ENCODE assay signal across 29 cellular contexts in the genomic region with DNA sequence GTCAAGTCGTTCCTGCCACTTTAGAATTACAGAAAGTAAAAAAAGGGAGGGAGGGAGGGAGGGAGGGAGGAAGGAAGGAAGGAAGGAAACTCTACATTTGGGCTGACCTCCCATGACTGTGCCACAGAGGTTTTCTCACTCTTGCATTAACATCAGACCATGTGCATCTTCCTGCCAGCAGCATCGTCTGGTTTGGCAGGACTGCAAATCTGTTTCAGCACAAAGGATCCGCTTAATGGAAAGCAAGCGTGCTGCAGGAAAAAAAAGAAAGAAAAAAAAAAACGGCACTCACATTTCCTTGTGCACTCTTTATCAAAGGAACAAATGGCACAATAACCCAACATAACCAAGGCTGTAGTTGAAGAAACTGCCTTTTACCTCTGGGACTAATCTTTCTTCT.
A peak's percentile ranks its signal among the peaks of the same experiment; 100 is the strongest.
DNase-seq lines count a peak whose midpoint lies in the region; ATAC-seq, FAIRE-seq and TF ChIP-seq lines count a peak whose summit lies in the region.
"Had no signal": no experiment of that assay in that cellular context is flagged by ENCODE, and none has a peak within 500 bp of the region (broad histone marks: within the 10 kb centered on the region; RNA-seq: fewer than 3 reads in every experiment).

No MANE protein-coding gene starts in this region.

- no peak overlapping the region for H3K4me3 ChIP-seq in BLaER1 treated with 17β-estradiol and CSF1 and Interleukin-3, amounts not matched to agents 10 nM and 100 nM
- H3K4me3 ChIP-seq in K562 (no peak overlapping the region), spleen (no peak overlapping the region), mucosa of descending colon (no peak overlapping the region)
- H3K4me3 ChIP-seq: lower lobe of right lung, SJSA1 had no signal

- H3K27ac ChIP-seq in BLaER1 treated with 17β-estradiol and CSF1 and Interleukin-3, amounts not matched to agents 10 nM and 100 nM: peak overlapping the region in 2 of 11 experiments; percentile 8 to 35; a peak in 2 of 22 replicates
- H3K27ac ChIP-seq in K562 (ENCODE audit: extremely low read depth, low read depth, low read length) (no peak overlapping the region), spleen (peak overlapping the region in 1 of 8 donors; percentile 4)
- H3K27ac ChIP-seq: lower lobe of right lung, parathyroid adenoma, SJSA1 had no signal

- TF ChIP-seq POLR2A in K562 (conservative IDR thresholded peaks at IDR 0.05) (no peak), spleen (IDR thresholded peaks at IDR 0.05) (no peak)

- H3K36me3 ChIP-seq in BLaER1 treated with 17β-estradiol and CSF1 and Interleukin-3, amounts not matched to agents 10 nM and 100 nM: no peaks in the 10 kb centered on the region
- no peaks in the 10 kb centered on the region for H3K36me3 ChIP-seq in K562 (ENCODE audit: control insufficient read depth, insufficient read depth, low read length)
- no peaks in the 10 kb centered on the region for H3K36me3 ChIP-seq in spleen
- no peaks in the 10 kb centered on the region for H3K36me3 ChIP-seq in mucosa of descending colon (ENCODE audit: low read depth)
- H3K36me3 ChIP-seq: lower lobe of right lung, SJSA1 had no signal

- no peaks in the 10 kb centered on the region for H3K9me1 ChIP-seq in K562 (ENCODE audit: control insufficient read depth, insufficient read depth, low read length)

- FAIRE-seq in K562 (lab: Jason Lieb, UNC): no peak
- FAIRE-seq: TTC549 had no signal

- H3K4me2 ChIP-seq in BLaER1 treated with 17β-estradiol and CSF1 and Interleukin-3, amounts not matched to agents 10 nM and 100 nM: peak overlapping the region in 10 of 11 experiments; percentile 38 to 79 (median 72); a peak in 20 of 22 replicates
- H3K4me2 ChIP-seq in K562 (ENCODE audit: insufficient read depth, low read length): no peak overlapping the region

- no TSS peak for BruUV-seq in K562 (replicated peaks; lab: Mats Ljungman, UMichigan)

- in situ Hi-C loops in K562 (cut with MboI): no loop called here

- WGBS in K562 (ENCODE audit: insufficient coverage, low coverage, missing lambda C conversion rate): 35% methylated on average over 3 of the region's 5 CpGs
- WGBS in spleen, 5 donors: 16 to 28% (median 22%) methylated on average over 5 of the region's 5 CpGs

- TF ChIP-seq EP300 in K562 (IDR thresholded peaks at IDR 0.05; ENCODE audit: low read length): no peak

- 0 out of 2 replicates have a peak overlapping the region, but pooled peaks have one; percentile 7 for H2AFZ ChIP-seq in K562 (ENCODE audit: low read depth, low read length)
- H2AFZ ChIP-seq: parathyroid adenoma had no signal

- no peak for TF ChIP-seq RAD21 in K562 (CRISPR knock-in tag; conservative IDR thresholded peaks at IDR 0.05 in 1 of 2, IDR thresholded peaks at IDR 0.05 in 1 of 2)

- no peaks in the 10 kb centered on the region for H3K36me3 Mint-ChIP-seq in activated CD4-positive, alpha-beta T cell treated with anti-CD3 and anti-CD28 coated beads, Interleukin-2, amount 10 ng/mL, durations not matched to agents 7 days and 5 days (ENCODE audit: low read depth)
- H3K36me3 Mint-ChIP-seq: type B pancreatic cell had no signal

- no peak overlapping the region for H3K27ac Mint-ChIP-seq in activated CD4-positive, alpha-beta T cell treated with anti-CD3 and anti-CD28 coated beads, Interleukin-2, amount 10 ng/mL, durations not matched to agents 7 days and 5 days
- H3K27ac Mint-ChIP-seq: activated CD8-positive, alpha-beta T cell treated with anti-CD3 and anti-CD28 coated beads for 36 hours; activated naive CD4-positive, alpha-beta T cell treated with anti-CD3 and anti-CD28 coated beads, Interleukin-2, amount 50 U/mL, for 24 hours; activated T-helper 2 cell treated with anti-CD3 and anti-CD28 coated beads, Interferon-gamma antibody, Interleukin-2, Interleukin-4, amounts not matched to agents 10 μg/mL and 5 μg/mL and 100 μg/mL, durations not matched to agents 14 hours and 24 hours and 36 hours; CD4-positive, alpha-beta T cell; nephron progenitor cell; T-helper 1 cell treated with Interleukin-12 subunit alpha and Interleukin-12 subunit beta and Interleukin-4 antibody, amounts not matched to agents 30 μg/mL and 1 μg/mL, for 36 hours; type B pancreatic cell had no signal

- H4K20me1 ChIP-seq in BLaER1 treated with 17β-estradiol and CSF1 and Interleukin-3, amounts not matched to agents 10 nM and 100 nM: no peaks in the 10 kb centered on the region
- no peaks in the 10 kb centered on the region for H4K20me1 ChIP-seq in K562 (replicated peaks; ENCODE audit: control insufficient read depth, insufficient read depth, low read length)

- no peak overlapping the region for H3K4me3 Mint-ChIP-seq in activated CD4-positive, alpha-beta T cell treated with anti-CD3 and anti-CD28 coated beads, Interleukin-2, amount 10 ng/mL, durations not matched to agents 7 days and 5 days
- H3K4me3 Mint-ChIP-seq: activated CD8-positive, alpha-beta T cell treated with anti-CD3 and anti-CD28 coated beads for 36 hours; activated naive CD4-positive, alpha-beta T cell treated with anti-CD3 and anti-CD28 coated beads, Interleukin-2, amount 50 U/mL, for 24 hours; CD4-positive, alpha-beta T cell; nephron progenitor cell; T-helper 1 cell treated with Interleukin-12 subunit alpha and Interleukin-12 subunit beta and Interleukin-4 antibody, amounts not matched to agents 30 μg/mL and 1 μg/mL, for 36 hours; type B pancreatic cell had no signal

- POLR2A ChIA-PET in K562 (lab: Yijun Ruan, JAX): no interaction called here
- POLR2A ChIA-PET in activated CD4-positive, alpha-beta T cell treated with anti-CD3 and anti-CD28 coated beads, Interleukin-2, amount 10 ng/mL, durations not matched to agents 7 days and 5 days (lab: Charles Lee): no interaction called here

- H3K27me3 ChIP-seq in BLaER1 treated with 17β-estradiol and CSF1 and Interleukin-3, amounts not matched to agents 10 nM and 100 nM: no peaks in the 10 kb centered on the region
- no peaks in the 10 kb centered on the region for H3K27me3 ChIP-seq in K562 (ENCODE audit: control insufficient read depth in 2 of 2, insufficient read depth in 2 of 2, low read length in 2 of 2)
- H3K27me3 ChIP-seq in spleen (replicated peaks in 1 of 7): no peaks in the 10 kb centered on the region
- H3K27me3 ChIP-seq: SJSA1 had no signal

- CTCF ChIA-PET in K562 (lab: Yijun Ruan, JAX; ENCODE audit: low intra/inter-chr PET ratio): no interaction called here
- CTCF ChIA-PET in activated CD4-positive, alpha-beta T cell treated with anti-CD3 and anti-CD28 coated beads, Interleukin-2, amount 10 ng/mL, durations not matched to agents 7 days and 5 days (lab: Charles Lee): no interaction called here

- no peaks in the 10 kb centered on the region for H3K79me2 ChIP-seq in K562 (ENCODE audit: control insufficient read depth, insufficient read depth, low read length)
- H3K79me2 ChIP-seq: parathyroid adenoma had no signal

- H3K9me3 Mint-ChIP-seq in activated CD4-positive, alpha-beta T cell treated with anti-CD3 and anti-CD28 coated beads, Interleukin-2, amount 10 ng/mL, durations not matched to agents 7 days and 5 days: no peaks in the 10 kb centered on the region
- H3K9me3 Mint-ChIP-seq: activated CD8-positive, alpha-beta T cell treated with anti-CD3 and anti-CD28 coated beads for 36 hours; activated naive CD4-positive, alpha-beta T cell treated with anti-CD3 and anti-CD28 coated beads, Interleukin-2, amount 50 U/mL, for 24 hours; activated T-helper 2 cell treated with anti-CD3 and anti-CD28 coated beads, Interferon-gamma antibody, Interleukin-2, Interleukin-4, amounts not matched to agents 10 μg/mL and 5 μg/mL and 100 μg/mL, durations not matched to agents 14 hours and 24 hours and 36 hours; CD4-positive, alpha-beta T cell; T-helper 1 cell treated with Interleukin-12 subunit alpha and Interleukin-12 subunit beta and Interleukin-4 antibody, amounts not matched to agents 30 μg/mL and 1 μg/mL, for 36 hours; type B pancreatic cell had no signal

- TF ChIP-seq CTCF in K562 (IDR thresholded peaks at IDR 0.05 in 2 of 3, conservative IDR thresholded peaks at IDR 0.05 in 1 of 3; ENCODE audit: insufficient read depth in 2 of 3, low read depth in 1 of 3, low read length in 3 of 3) (no peak), spleen (IDR thresholded peaks at IDR 0.05 in 8 of 11, conservative IDR thresholded peaks at IDR 0.05 in 3 of 11) (no peak), mucosa of descending colon (IDR thresholded peaks at IDR 0.05) (no peak)

- peaks cover 11% of the 10 kb centered on the region for H3K27me3 Mint-ChIP-seq in activated CD4-positive, alpha-beta T cell treated with anti-CD3 and anti-CD28 coated beads, Interleukin-2, amount 10 ng/mL, durations not matched to agents 7 days and 5 days
- H3K27me3 Mint-ChIP-seq: CD4-positive, alpha-beta T cell; type B pancreatic cell had no signal

- peaks cover 0 to 14% (median 7%) of the 10 kb centered on the region in 11 experiments; a peak in 9 of 22 replicates for H3K9me3 ChIP-seq in BLaER1 treated with 17β-estradiol and CSF1 and Interleukin-3, amounts not matched to agents 10 nM and 100 nM (replicated peaks in 1 of 11)
- H3K9me3 ChIP-seq in K562 (replicated peaks; ENCODE audit: control insufficient read depth, insufficient read depth, low read depth, low read length): no peaks in the 10 kb centered on the region
- peaks cover 0 to 10% (median 2%) of the 10 kb centered on the region in 8 donors for H3K9me3 ChIP-seq in spleen
- no peaks in the 10 kb centered on the region for H3K9me3 ChIP-seq in mucosa of descending colon
- H3K9me3 ChIP-seq: lower lobe of right lung, SJSA1 had no signal

- no peak overlapping the region; a peak in 1 of 22 replicates for H3K9ac ChIP-seq in BLaER1 treated with 17β-estradiol and CSF1 and Interleukin-3, amounts not matched to agents 10 nM and 100 nM
- H3K9ac ChIP-seq in K562 (ENCODE audit: insufficient read depth in 1 of 2, low read depth in 2 of 2, low read length in 2 of 2): no peak overlapping the region
- H3K9ac ChIP-seq: parathyroid adenoma had no signal

- intact Hi-C loops in K562 (cut with micrococcal nuclease) (no loop called here), spleen (cut with DNase I; ENCODE audit: low total_unique reads) (no loop called here), mucosa of descending colon (cut with DNase I, micrococcal nuclease) (no loop called here)

- DNase-seq in NCI-H1092 (lab: John Stamatoyannopoulos, UW): peak; percentile 19
- DNase-seq in K562 (ENCODE audit: extremely low read depth in 1 of 4, low spot score in 3 of 4): no peak
- DNase-seq in fibroblast of the conjunctiva (ENCODE audit: low read depth): peak; percentile 43
- DNase-seq in spleen: no peak
- DNase-seq in activated CD4-positive, alpha-beta T cell treated with anti-CD3 and anti-CD28 coated beads, Interleukin-2, amount 10 ng/mL, durations not matched to agents 7 days and 5 days: no peak
- DNase-seq in mucosa of descending colon: no peak
- DNase-seq: activated CD8-positive, alpha-beta T cell treated with anti-CD3 and anti-CD28 coated beads for 36 hours; amygdala; caudate nucleus; CD4-positive, alpha-beta T cell; DMS 273 treated with DMSO at 0.1 percent for 48 hours; GOT3; kidney glomerular epithelial cell; lower lobe of right lung; NCI-H2029; NCI-H345; NCI-H748 treated with DMSO at 0.1 percent for 48 hours; nephron progenitor cell; RPMI8226 had no signal

- H3K4me1 ChIP-seq in BLaER1 treated with 17β-estradiol and CSF1 and Interleukin-3, amounts not matched to agents 10 nM and 100 nM: peaks cover 16 to 55% (median 34%) of the 10 kb centered on the region in 10 experiments
- H3K4me1 ChIP-seq in K562 (replicated peaks in 1 of 2; ENCODE audit: control insufficient read depth in 2 of 2, insufficient read depth in 2 of 2, low read length in 2 of 2) (peaks cover 2 to 7% of the 10 kb centered on the region in 2 experiments; a peak in 2 of 5 replicates), spleen (peaks cover 3 to 44% (median 21%) of the 10 kb centered on the region in 6 donors), mucosa of descending colon (ENCODE audit: low read depth) (peaks cover 10% of the 10 kb centered on the region)
- H3K4me1 ChIP-seq: parathyroid adenoma, SJSA1 had no signal

- no peaks in the 10 kb centered on the region for H3K4me1 Mint-ChIP-seq in activated CD4-positive, alpha-beta T cell treated with anti-CD3 and anti-CD28 coated beads, Interleukin-2, amount 10 ng/mL, durations not matched to agents 7 days and 5 days
- H3K4me1 Mint-ChIP-seq: activated naive CD4-positive, alpha-beta T cell treated with anti-CD3 and anti-CD28 coated beads, Interleukin-2, amount 50 U/mL, for 24 hours had no signal

- ATAC-seq in K562: no peak
- ATAC-seq in mucosa of descending colon: no peak
- ATAC-seq: activated CD4-positive, CD25-positive, alpha-beta regulatory T cell treated with anti-CD3 and anti-CD28 coated beads, Interleukin-2, amount 50 U/mL, for 24 hours; activated CD8-positive, alpha-beta T cell treated with anti-CD3 and anti-CD28 coated beads for 36 hours; lower lobe of right lung; right cardiac atrium had no signal

Comparison
In these comparisons a context has a peak if more than half of its experiments do, and no peak if none do; other contexts are left out.
1. DNase-seq: peak in NCI-H1092 (single experiment) and fibroblast of the conjunctiva (single experiment); none in K562 (0 of 4), spleen (single experiment), activated CD4-positive, alpha-beta T cell treated with anti-CD3 and anti-CD28 coated beads, Interleukin-2, amount 10 ng/mL, durations not matched to agents 7 days and 5 days (single experiment) and mucosa of descending colon (0 of 3).